10 cellular contexts compared by ENCODE assay signal in the genomic region with DNA sequence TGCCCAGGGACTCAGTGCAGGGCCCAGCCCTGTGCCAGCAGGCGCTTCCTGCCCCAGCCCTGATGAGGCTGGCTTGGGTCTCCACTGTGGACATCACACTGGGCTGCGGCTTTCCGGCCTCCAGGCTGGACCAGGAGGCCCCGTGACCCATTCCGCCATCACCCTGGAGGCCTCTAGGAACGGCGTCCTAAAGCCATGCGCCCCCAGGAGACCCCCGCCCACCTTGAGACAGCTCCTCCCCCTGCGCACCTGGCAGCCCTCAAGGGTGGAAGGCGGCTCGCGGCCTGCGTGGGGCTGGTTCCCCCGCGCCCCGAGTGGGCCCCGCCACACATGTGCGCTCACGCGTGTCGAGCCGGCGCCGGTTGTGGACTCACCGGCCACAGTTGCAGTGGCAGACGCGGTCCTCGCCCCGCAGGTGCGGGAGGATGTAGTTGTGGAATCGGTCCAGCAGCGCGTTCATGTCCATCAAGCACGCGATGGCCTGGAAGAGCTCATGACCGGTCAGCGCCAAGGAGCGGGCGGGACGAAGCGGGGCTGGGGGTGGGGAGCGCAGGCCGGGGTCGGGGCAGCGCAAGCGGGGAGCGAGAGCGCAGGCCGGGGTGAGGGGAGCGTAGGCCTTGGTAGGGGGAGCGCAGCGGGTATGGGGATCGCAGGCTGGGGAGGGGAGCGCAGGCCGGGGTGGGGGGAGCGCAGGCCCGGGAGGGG. TPM values are rescaled to one million over a fixed set of nuclear protein-coding genes. Genes with fewer than 3 reads are reported as not detected.
DNase-seq lines count a peak whose midpoint lies in the region; ATAC-seq and TF ChIP-seq lines count a peak whose summit lies in the region.
"Had no signal": no experiment of that assay in that cellular context is flagged by ENCODE, and none has a peak within 500 bp of the region (broad histone marks: within the 10 kb centered on the region; RNA-seq: fewer than 3 reads in every experiment).

No MANE protein-coding gene starts in this region.

- no peaks in the 10 kb centered on the region for H3K9me3 Mint-ChIP-seq in activated T-cell treated with anti-CD3 and anti-CD28 coated beads, Interleukin-2, amount 50 U/mL, for 24 hours
- H3K9me3 Mint-ChIP-seq in chondrocyte (ENCODE audit: low read depth) = no peaks in the 10 kb centered on the region

- TF ChIP-seq EP300 in tibial nerve (IDR thresholded peaks at IDR 0.05) = no peak

- H3K27me3 ChIP-seq in tibial nerve = no peaks in the 10 kb centered on the region
- H3K27me3 ChIP-seq: SJCRH30 had no signal

- H3K4me1 Mint-ChIP-seq in activated T-cell treated with anti-CD3 and anti-CD28 coated beads, Interleukin-2, amount 50 U/mL, for 24 hours (ENCODE audit: low read depth) = peaks cover 3% of the 10 kb centered on the region
- H3K4me1 Mint-ChIP-seq in chondrocyte (ENCODE audit: low read depth) = peaks cover 7% of the 10 kb centered on the region

- peak overlapping the region; percentile 66 for H3K27ac Mint-ChIP-seq in activated T-cell treated with anti-CD3 and anti-CD28 coated beads, Interleukin-2, amount 50 U/mL, for 24 hours
- H3K27ac Mint-ChIP-seq in chondrocyte (ENCODE audit: unreplicated experiment) = no peak overlapping the region

- ATAC-seq in HG02938 (IDR thresholded peaks at IDR 0.05; ENCODE audit: unreplicated experiment) (no peak), HG03469 (IDR thresholded peaks at IDR 0.05; ENCODE audit: unreplicated experiment) (no peak)

- peaks cover 0 to 65% (median 3%) of the 10 kb centered on the region in 3 donors for H3K36me3 ChIP-seq in tibial nerve

- H3K27ac ChIP-seq in tibial nerve = peak overlapping the region; percentile 37 to 91 (median 76)
- H3K27ac ChIP-seq: SJCRH30 had no signal

- no peaks in the 10 kb centered on the region for H3K27me3 Mint-ChIP-seq in activated T-cell treated with anti-CD3 and anti-CD28 coated beads, Interleukin-2, amount 50 U/mL, for 24 hours
- no peaks in the 10 kb centered on the region for H3K27me3 Mint-ChIP-seq in chondrocyte (ENCODE audit: low read depth)

- intact Hi-C loops in lower leg skin (cut with DNase I; ENCODE audit: low total_unique reads) = loop anchor here (5.0 kb wide), 1 partner anchor 1833 kb away; no protein-coding TSS in a partner anchor

- WGBS in lower leg skin, 2 donors = 14 to 19% methylated on average over 18 to 38 of the region's 58 CpGs
- 9 to 16% methylated on average over 40 to 45 of the region's 58 CpGs for WGBS in tibial nerve, 2 donors

- H3K36me3 Mint-ChIP-seq in activated T-cell treated with anti-CD3 and anti-CD28 coated beads, Interleukin-2, amount 50 U/mL, for 24 hours (ENCODE audit: low read depth) = peaks cover 29% of the 10 kb centered on the region
- peaks cover 5% of the 10 kb centered on the region for H3K36me3 Mint-ChIP-seq in chondrocyte (ENCODE audit: low read depth)

- H3K4me3 ChIP-seq in lower leg skin (ENCODE audit: low read depth, poor library complexity, severe bottlenecking) = peak overlapping the region; percentile 3
- peak overlapping the region; percentile 43 to 81 (median 54) for H3K4me3 ChIP-seq in tibial nerve
- H3K4me3 ChIP-seq: SJCRH30 had no signal

- no peak for TF ChIP-seq POLR2A in lower leg skin (IDR thresholded peaks at IDR 0.05)
- TF ChIP-seq POLR2A in tibial nerve (IDR thresholded peaks at IDR 0.05) = no peak

- peaks cover 0 to 22% (median 9%) of the 10 kb centered on the region in 4 donors for H3K4me1 ChIP-seq in tibial nerve
- H3K4me1 ChIP-seq: SJCRH30 had no signal

- TF ChIP-seq CTCF in chondrocyte (IDR thresholded peaks at IDR 0.05) (no peak), lower leg skin (IDR thresholded peaks at IDR 0.05) (no peak), tibial nerve (IDR thresholded peaks at IDR 0.05) (no peak)

- peak overlapping the region; percentile 60 for H3K4me3 Mint-ChIP-seq in activated T-cell treated with anti-CD3 and anti-CD28 coated beads, Interleukin-2, amount 50 U/mL, for 24 hours
- peak overlapping the region; percentile 72 for H3K4me3 Mint-ChIP-seq in chondrocyte (ENCODE audit: unreplicated experiment)

- H3K9me3 ChIP-seq in tibial nerve = no peaks in the 10 kb centered on the region
- H3K9me3 ChIP-seq: SJCRH30 had no signal

- DNase-seq in activated T-cell treated with anti-CD3 and anti-CD28 coated beads, Interleukin-2, amount 50 U/mL, for 24 hours = no peak
- DNase-seq in activated T-cell treated with anti-CD3 and anti-CD28 coated beads for 4 hours = no peak
- DNase-seq in chondrocyte (ENCODE audit: low spot score) = no peak
- no peak for DNase-seq in lower leg skin (ENCODE audit: low spot score in 2 of 2)
- DNase-seq in tibial nerve (ENCODE audit: low spot score in 2 of 2) = peak in 1 of 2 donors; percentile 34
- DNase-seq in ureter (ENCODE audit: low spot score) = no peak
- DNase-seq: DND-41, SJCRH30 had no signal

RNA-seq across cellular contexts. Expression of a gene that starts 1.0 kb away (rescaled TPM):
- total RNA-seq in chondrocyte (3.6 to 6.1 TPM (median 5.8 TPM) in 3 replicates), lower leg skin (1 to 10 TPM in 2 of 4 donors, under 1 TPM in 1, not detected in 1; 0.57 to 2.6 (median 2.0) TPM), tibial nerve (10 to 100 TPM in 1 of 4 donors, 1 to 10 TPM in 2, not detected in 1; 4.0 to 27.3 (median 5.1) TPM), ureter (2.9 TPM)

RNA-seq across cellular contexts. Expression of a gene that starts 27.5 kb away (rescaled TPM):
- total RNA-seq in chondrocyte = 29.9 to 39.6 TPM (median 34.6 TPM) in 3 replicates
- 10 to 100 TPM; 23.2 to 33.3 (median 26.9) TPM for total RNA-seq in lower leg skin
- total RNA-seq in tibial nerve = 10 to 100 TPM; 19.6 to 47.4 (median 27.0) TPM
- total RNA-seq in ureter = 26.3 TPM

RNA-seq across cellular contexts. Expression of a gene that starts 35.2 kb away (rescaled TPM):
- total RNA-seq in chondrocyte (99.7 to 129 TPM (median 100 TPM) in 3 replicates), lower leg skin (100 to 1,000 TPM in 3 of 4 donors, 10 to 100 TPM in 1; 96.4 to 163 (median 123) TPM), tibial nerve (100 to 1,000 TPM; 129 to 161 (median 146) TPM), ureter (116 TPM)
